In the genomic region with DNA sequence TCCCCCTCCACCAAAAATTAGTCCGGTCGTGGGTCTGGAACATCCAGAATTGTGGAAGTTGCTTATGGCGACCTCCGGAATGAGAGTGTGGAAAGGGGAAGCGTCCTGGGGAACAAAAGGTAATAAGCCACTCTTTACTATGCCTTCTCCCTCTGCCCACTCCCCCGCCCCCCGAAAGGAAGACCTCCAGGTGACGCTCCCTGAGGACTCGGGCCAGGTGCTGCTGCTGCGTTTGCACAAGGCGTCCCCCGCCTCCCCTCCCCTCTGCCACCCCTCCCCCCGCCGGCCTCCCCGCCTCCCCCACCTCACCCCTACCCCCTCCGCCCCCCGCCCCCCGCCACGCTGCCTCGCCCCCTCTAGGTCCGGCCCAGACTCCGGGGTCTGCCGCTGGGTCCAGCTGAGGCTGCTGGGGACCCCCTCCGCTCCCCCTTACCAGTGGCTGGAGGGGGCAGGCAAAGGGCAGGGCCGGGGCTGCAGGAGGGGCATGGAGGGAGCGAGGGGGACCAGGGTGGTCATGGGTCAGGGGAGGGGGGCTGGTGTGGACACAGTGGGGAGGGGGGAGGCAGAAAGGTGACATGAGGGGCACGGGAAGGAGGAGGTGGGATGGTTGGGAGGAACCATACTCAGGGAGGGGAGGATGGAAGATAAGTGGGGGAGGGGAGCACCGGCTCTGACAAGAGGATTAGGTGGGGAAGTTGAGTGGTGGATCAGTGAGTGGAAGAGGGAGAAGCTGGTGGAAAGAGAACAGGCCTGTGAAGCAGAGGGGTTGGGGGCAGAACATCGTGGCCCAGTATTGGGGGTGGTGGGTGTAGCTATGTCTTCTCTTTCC, we compare ENCODE assay signal across 1 cellular context.
TF ChIP-seq lines count a peak whose summit lies in the region.

No MANE protein-coding gene starts in this region.

TF ChIP-seq in HepG2, 621 proteins besides CTCF, POLR2A, EP300 and RAD21:
- peak; percentile 29; the same call in 1 of the 2 replicates for TF ChIP-seq ZSCAN25 (CRISPR knock-in tag; IDR thresholded peaks at IDR 0.05)
- TF ChIP-seq, protein P1, sequence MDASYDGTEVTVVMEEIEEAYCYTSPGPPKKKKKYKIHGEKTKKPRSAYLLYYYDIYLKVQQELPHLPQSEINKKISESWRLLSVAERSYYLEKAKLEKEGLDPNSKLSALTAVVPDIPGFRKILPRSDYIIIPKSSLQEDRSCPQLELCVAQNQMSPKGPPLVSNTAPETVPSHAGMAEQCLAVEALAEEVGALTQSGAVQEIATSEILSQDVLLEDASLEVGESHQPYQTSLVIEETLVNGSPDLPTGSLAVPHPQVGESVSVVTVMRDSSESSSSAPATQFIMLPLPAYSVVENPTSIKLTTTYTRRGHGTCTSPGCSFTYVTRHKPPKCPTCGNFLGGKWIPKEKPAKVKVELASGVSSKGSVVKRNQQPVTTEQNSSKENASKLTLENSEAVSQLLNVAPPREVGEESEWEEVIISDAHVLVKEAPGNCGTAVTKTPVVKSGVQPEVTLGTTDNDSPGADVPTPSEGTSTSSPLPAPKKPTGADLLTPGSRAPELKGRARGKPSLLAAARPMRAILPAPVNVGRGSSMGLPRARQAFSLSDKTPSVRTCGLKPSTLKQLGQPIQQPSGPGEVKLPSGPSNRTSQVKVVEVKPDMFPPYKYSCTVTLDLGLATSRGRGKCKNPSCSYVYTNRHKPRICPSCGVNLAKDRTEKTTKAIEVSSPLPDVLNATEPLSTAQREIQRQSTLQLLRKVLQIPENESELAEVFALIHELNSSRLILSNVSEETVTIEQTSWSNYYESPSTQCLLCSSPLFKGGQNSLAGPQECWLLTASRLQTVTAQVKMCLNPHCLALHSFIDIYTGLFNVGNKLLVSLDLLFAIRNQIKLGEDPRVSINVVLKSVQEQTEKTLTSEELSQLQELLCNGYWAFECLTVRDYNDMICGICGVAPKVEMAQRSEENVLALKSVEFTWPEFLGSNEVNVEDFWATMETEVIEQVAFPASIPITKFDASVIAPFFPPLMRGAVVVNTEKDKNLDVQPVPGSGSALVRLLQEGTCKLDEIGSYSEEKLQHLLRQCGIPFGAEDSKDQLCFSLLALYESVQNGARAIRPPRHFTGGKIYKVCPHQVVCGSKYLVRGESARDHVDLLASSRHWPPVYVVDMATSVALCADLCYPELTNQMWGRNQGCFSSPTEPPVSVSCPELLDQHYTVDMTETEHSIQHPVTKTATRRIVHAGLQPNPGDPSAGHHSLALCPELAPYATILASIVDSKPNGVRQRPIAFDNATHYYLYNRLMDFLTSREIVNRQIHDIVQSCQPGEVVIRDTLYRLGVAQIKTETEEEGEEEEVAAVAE (CRISPR knock-in tag; IDR thresholded peaks at IDR 0.05; ENCODE audit: borderline replicate concordance) = no peak
